In the genomic region with DNA sequence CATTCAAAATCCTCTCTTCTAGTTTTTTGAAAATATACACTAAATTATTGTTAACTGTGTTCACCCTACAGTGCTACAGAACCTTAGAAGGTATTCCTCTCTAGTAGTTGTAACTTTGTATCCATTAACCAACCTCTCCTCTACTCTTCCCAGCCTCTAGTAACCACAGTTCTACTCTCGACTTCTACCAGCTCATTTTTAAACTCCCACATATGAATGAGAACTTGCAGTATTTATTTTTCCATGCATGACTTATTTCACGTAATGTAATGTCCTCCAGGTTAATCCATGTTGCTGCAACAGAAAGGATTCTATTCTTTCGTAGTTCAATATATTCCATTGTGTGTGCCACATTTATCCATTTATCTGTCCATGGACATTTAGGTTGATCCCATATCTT, we compare ENCODE assay signal across 15 cellular contexts.
"Had no signal": no experiment of that assay in that cellular context is flagged by ENCODE, and none has a peak within 500 bp of the region (broad histone marks: within the 10 kb centered on the region; RNA-seq: fewer than 3 reads in every experiment).

No MANE protein-coding gene starts in this region.

- H3K27me3 ChIP-seq: gastrocnemius medialis had no signal

- H3K27ac ChIP-seq: gastrocnemius medialis, left ventricle myocardium inferior, lower lobe of right lung had no signal

- H3K4me3 ChIP-seq: gastrocnemius medialis, left ventricle myocardium inferior, lower lobe of right lung had no signal

- H3K36me3 ChIP-seq: gastrocnemius medialis, left ventricle myocardium inferior, lower lobe of right lung had no signal

- FAIRE-seq: endometrium, small intestine, urothelium cell line had no signal

- H3K9me3 ChIP-seq: gastrocnemius medialis, lower lobe of right lung had no signal

- H3K4me1 ChIP-seq: gastrocnemius medialis, left ventricle myocardium inferior had no signal

- DNase-seq: effector memory CD4-positive, alpha-beta T cell; gastrocnemius medialis; glutamatergic neuron; islet precursor cell; left cardiac atrium; left ventricle myocardium inferior; lower lobe of right lung; natural killer cell; right cardiac atrium; small intestine; stimulated activated CD4-positive, alpha-beta T cell treated with anti-CD3 and anti-CD28 coated beads, Interleukin-12 subunit alpha, Interleukin-12 subunit beta, amount 100 ng/mL, for 4 hours; stimulated activated naive CD4-positive, alpha-beta T cell treated with Interleukin-2 at 50 U/mL for 16 hours; trophoblast cell had no signal
